ENCODE assay signal across 1 cellular context in genomic region chr1:20178634-20179368, GRCh38.
TF ChIP-seq lines count a peak whose summit lies in the region.

No MANE protein-coding gene starts in this region.

TF ChIP-seq in GM12878, 131 proteins besides CTCF, POLR2A, EP300 and RAD21:
- TF ChIP-seq JUNB (IDR thresholded peaks at IDR 0.05) (no peak), TCF12 (IDR thresholded peaks at IDR 0.05; ENCODE audit: low read depth, low read length) (no peak), BCL3 (IDR thresholded peaks at IDR 0.05; ENCODE audit: borderline replicate concordance, insufficient read depth, low read depth, low read length, poor library complexity, severe bottlenecking) (peak; percentile 79)
